Comparison of ENCODE assay signal across 7 cellular contexts in genomic region chr3:17217588-17217987, GRCh38.
"Had no signal": no experiment of that assay in that cellular context is flagged by ENCODE, and none has a peak within 500 bp of the region (broad histone marks: within the 10 kb centered on the region; RNA-seq: fewer than 3 reads in every experiment).

No MANE protein-coding gene starts in this region.

- H3K27ac Mint-ChIP-seq: GM23338, H9 had no signal

- H2AFZ ChIP-seq: GM23338 had no signal

- H3K4me2 ChIP-seq: GM23338 had no signal

- DNase-seq: H9, HCEC 1CT, KG1 had no signal

- H3K27me3 Mint-ChIP-seq: IgD-negative memory B cell had no signal

- FAIRE-seq: H1 had no signal

- H3K27ac ChIP-seq: HL-60 had no signal

- H3K4me3 ChIP-seq: GM23338 had no signal

- H3K4me1 Mint-ChIP-seq: GM23338, H9 had no signal

- H3K9me3 Mint-ChIP-seq: GM23338 had no signal

- H3K4me3 Mint-ChIP-seq: GM23338, H9, IgD-negative memory B cell had no signal

- ATAC-seq: GM23338 had no signal
